In the genomic region with DNA sequence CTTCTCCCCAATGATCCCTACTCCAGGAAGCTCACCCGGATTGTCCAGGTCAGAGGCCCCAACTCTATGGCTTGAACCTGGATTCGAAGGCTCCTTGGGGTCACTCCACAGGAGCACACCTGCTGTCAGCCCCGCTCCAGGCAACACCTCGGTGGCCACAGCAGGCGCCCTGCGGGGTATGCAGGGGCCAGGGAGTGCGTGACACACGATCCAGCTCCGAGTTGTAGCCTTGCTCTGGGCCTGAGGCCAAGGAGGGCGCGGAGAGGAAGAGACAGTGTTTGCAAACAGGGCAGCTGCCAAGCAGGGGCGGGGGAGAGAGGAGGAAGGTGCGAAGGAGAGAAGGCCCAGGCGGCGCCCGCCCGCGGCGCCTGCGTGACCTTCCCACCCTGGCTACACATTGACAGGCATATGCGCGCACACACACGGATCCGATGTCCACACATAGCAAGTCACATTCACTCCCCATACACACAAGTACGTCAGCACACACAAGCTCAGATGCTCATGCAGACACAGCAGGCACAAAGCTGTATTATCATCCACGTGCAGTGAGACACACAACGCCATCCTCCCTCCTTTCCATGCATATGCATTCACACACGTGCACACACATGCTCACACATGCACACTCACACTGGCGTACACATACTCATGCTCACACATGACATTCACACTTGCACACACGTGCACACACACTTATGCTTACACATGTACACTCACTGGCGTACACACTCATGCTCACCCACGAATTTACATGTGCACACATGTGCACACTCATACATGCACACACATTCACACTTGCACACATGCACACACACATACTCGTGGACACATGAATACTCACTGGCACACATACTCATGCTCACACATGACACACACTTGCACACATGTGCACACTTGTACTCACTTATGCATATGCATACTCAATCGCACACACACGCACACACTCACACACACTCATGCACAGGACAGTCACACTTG, we compare ENCODE assay signal across 1 cellular context.
TF ChIP-seq lines count a peak whose summit lies in the region.

No MANE protein-coding gene starts in this region.

TF ChIP-seq in neural cell, 6 proteins besides CTCF, POLR2A, EP300 and RAD21:
- TF ChIP-seq, protein P1, sequence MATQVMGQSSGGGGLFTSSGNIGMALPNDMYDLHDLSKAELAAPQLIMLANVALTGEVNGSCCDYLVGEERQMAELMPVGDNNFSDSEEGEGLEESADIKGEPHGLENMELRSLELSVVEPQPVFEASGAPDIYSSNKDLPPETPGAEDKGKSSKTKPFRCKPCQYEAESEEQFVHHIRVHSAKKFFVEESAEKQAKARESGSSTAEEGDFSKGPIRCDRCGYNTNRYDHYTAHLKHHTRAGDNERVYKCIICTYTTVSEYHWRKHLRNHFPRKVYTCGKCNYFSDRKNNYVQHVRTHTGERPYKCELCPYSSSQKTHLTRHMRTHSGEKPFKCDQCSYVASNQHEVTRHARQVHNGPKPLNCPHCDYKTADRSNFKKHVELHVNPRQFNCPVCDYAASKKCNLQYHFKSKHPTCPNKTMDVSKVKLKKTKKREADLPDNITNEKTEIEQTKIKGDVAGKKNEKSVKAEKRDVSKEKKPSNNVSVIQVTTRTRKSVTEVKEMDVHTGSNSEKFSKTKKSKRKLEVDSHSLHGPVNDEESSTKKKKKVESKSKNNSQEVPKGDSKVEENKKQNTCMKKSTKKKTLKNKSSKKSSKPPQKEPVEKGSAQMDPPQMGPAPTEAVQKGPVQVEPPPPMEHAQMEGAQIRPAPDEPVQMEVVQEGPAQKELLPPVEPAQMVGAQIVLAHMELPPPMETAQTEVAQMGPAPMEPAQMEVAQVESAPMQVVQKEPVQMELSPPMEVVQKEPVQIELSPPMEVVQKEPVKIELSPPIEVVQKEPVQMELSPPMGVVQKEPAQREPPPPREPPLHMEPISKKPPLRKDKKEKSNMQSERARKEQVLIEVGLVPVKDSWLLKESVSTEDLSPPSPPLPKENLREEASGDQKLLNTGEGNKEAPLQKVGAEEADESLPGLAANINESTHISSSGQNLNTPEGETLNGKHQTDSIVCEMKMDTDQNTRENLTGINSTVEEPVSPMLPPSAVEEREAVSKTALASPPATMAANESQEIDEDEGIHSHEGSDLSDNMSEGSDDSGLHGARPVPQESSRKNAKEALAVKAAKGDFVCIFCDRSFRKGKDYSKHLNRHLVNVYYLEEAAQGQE (IDR thresholded peaks at IDR 0.05; ENCODE audit: borderline replicate concordance), result no peak
- TF ChIP-seq EZH2 (IDR thresholded peaks at IDR 0.05; ENCODE audit: borderline replicate concordance, insufficient read depth, low read length, poor library complexity, severe bottlenecking) (no peak), POLR2AphosphoS5 (IDR thresholded peaks at IDR 0.05) (no peak), TAF1 (IDR thresholded peaks at IDR 0.05; ENCODE audit: low read depth) (no peak), MXI1 (conservative IDR thresholded peaks at IDR 0.05; ENCODE audit: poor library complexity, severe bottlenecking) (no peak), SMC3 (conservative IDR thresholded peaks at IDR 0.05; ENCODE audit: poor library complexity) (no peak)
